In the genomic region with DNA sequence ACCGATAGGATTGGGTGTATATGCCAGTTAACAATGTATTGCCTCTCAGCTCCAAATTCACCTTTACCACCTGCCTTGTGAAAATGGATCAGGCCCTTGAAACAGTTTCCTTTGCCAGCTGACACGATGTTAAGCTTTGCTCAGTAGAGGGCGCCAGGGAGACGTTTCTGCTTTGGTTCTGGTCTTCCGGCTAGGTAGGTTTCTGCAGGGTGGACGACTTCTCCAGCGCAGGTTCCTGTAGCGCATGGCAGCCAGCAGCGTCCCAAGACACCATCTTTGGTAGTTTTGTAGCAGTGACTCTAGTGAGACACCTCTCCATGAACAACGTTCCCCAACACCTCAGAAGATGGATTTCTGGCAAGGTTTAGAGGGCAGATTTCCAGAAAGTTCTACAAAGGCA, we compare ENCODE assay signal across 9 cellular contexts. TPM values are rescaled to one million over a fixed set of nuclear protein-coding genes. Genes with fewer than 3 reads are reported as not detected.
DNase-seq lines count a peak whose midpoint lies in the region; ATAC-seq and TF ChIP-seq lines count a peak whose summit lies in the region.
"Had no signal": no experiment of that assay in that cellular context is flagged by ENCODE, and none has a peak within 500 bp of the region (broad histone marks: within the 10 kb centered on the region; RNA-seq: fewer than 3 reads in every experiment).

No MANE protein-coding gene starts in this region.

- peak; percentile 30 for TF ChIP-seq CTCF in cardiac muscle cell (IDR thresholded peaks at IDR 0.05; ENCODE audit: low read depth, low read length)
- TF ChIP-seq CTCF in MM.1S (IDR thresholded peaks at IDR 0.05; ENCODE audit: low read length): peak; percentile 29
- TF ChIP-seq CTCF in colonic mucosa (IDR thresholded peaks at IDR 0.05): no peak

- no peaks in the 10 kb centered on the region for H4K20me1 ChIP-seq in MM.1S (ENCODE audit: insufficient read depth, low read length)

- intact Hi-C loops in right cardiac atrium (cut with DNase I): no loop called here
- intact Hi-C loops in colonic mucosa (cut with DNase I): no loop called here

- DNase-seq in cardiac muscle cell (ENCODE audit: low read depth in 1 of 2, low spot score in 1 of 2) (no peak), right cardiac atrium (no peak), MM.1S (no peak), colonic mucosa (peak; percentile 25), GM03348 (ENCODE audit: low spot score) (no peak), NCI-H2081 (lab: John Stamatoyannopoulos, UW) (no peak)
- DNase-seq in stimulated activated naive CD8-positive, alpha-beta T cell treated with anti-CD3 and anti-CD28 coated beads, Interleukin-15, amount 100 ng/mL, for 72 hours: peak; percentile 13 to 26

- no peaks in the 10 kb centered on the region for H3K9me3 Mint-ChIP-seq in stimulated activated naive CD8-positive, alpha-beta T cell treated with anti-CD3 and anti-CD28 coated beads, Interleukin-15, amount 100 ng/mL, for 72 hours

- no peaks in the 10 kb centered on the region for H3F3A ChIP-seq in MM.1S (ENCODE audit: insufficient read depth, low read length)

- H3K9me3 ChIP-seq in cardiac muscle cell (ENCODE audit: low read depth) (no peaks in the 10 kb centered on the region), right cardiac atrium (ENCODE audit: control insufficient read depth, low read length) (no peaks in the 10 kb centered on the region), MM.1S (replicated peaks; ENCODE audit: insufficient read depth, low read length) (no peaks in the 10 kb centered on the region), colonic mucosa (no peaks in the 10 kb centered on the region)
- H3K9me3 ChIP-seq: SJCRH30 had no signal

- WGBS in right cardiac atrium: 67% methylated on average over 10 of the region's 10 CpGs

- H3K9me2 ChIP-seq in MM.1S (replicated peaks; ENCODE audit: insufficient read depth, low read length): no peaks in the 10 kb centered on the region

- H3K9ac ChIP-seq in MM.1S (ENCODE audit: low read length) (no peak overlapping the region), colonic mucosa (ENCODE audit: low read depth in 2 of 2, low read length in 2 of 2) (no peak overlapping the region)

- H2AFZ ChIP-seq in MM.1S (ENCODE audit: low read length): no peak overlapping the region

- H3K79me2 ChIP-seq in MM.1S (ENCODE audit: low read length): no peaks in the 10 kb centered on the region

- no peaks in the 10 kb centered on the region for H3K4me1 ChIP-seq in cardiac muscle cell (ENCODE audit: low read depth)
- H3K4me1 ChIP-seq in right cardiac atrium (ENCODE audit: control insufficient read depth, insufficient read depth, low read length): no peaks in the 10 kb centered on the region
- H3K4me1 ChIP-seq in MM.1S (ENCODE audit: low read length): no peaks in the 10 kb centered on the region
- H3K4me1 ChIP-seq in colonic mucosa: no peaks in the 10 kb centered on the region

- H3K4me1 Mint-ChIP-seq in stimulated activated naive CD8-positive, alpha-beta T cell treated with anti-CD3 and anti-CD28 coated beads, Interleukin-15, amount 100 ng/mL, for 72 hours: no peaks in the 10 kb centered on the region

- peaks cover 3% of the 10 kb centered on the region for H3K27me3 Mint-ChIP-seq in stimulated activated naive CD8-positive, alpha-beta T cell treated with anti-CD3 and anti-CD28 coated beads, Interleukin-15, amount 100 ng/mL, for 72 hours

- H3K27ac ChIP-seq in cardiac muscle cell (no peak overlapping the region), right cardiac atrium (ENCODE audit: low read length) (no peak overlapping the region), MM.1S (ENCODE audit: low read length) (no peak overlapping the region), colonic mucosa (no peak overlapping the region)
- H3K27ac ChIP-seq: SJCRH30 had no signal

- no peak overlapping the region for H3K4me2 ChIP-seq in MM.1S (ENCODE audit: low read depth, low read length)

- no peak overlapping the region for H3K4me3 ChIP-seq in cardiac muscle cell
- H3K4me3 ChIP-seq in right cardiac atrium (ENCODE audit: low read length): no peak overlapping the region
- H3K4me3 ChIP-seq in MM.1S (ENCODE audit: low read length): no peak overlapping the region
- no peak overlapping the region for H3K4me3 ChIP-seq in colonic mucosa
- H3K4me3 ChIP-seq: SJCRH30 had no signal

- H3K4me3 Mint-ChIP-seq in stimulated activated naive CD8-positive, alpha-beta T cell treated with anti-CD3 and anti-CD28 coated beads, Interleukin-15, amount 100 ng/mL, for 72 hours: no peak overlapping the region

- ATAC-seq in right cardiac atrium (no peak), GM19452 (IDR thresholded peaks at IDR 0.05; ENCODE audit: unreplicated experiment) (no peak)
- ATAC-seq in stimulated activated naive CD8-positive, alpha-beta T cell treated with anti-CD3 and anti-CD28 coated beads, Interleukin-15, amount 100 ng/mL, for 72 hours: no peak

- H3K36me3 ChIP-seq in cardiac muscle cell: no peaks in the 10 kb centered on the region
- H3K36me3 ChIP-seq in MM.1S (replicated peaks; ENCODE audit: insufficient read depth, low read length): no peaks in the 10 kb centered on the region
- no peaks in the 10 kb centered on the region for H3K36me3 ChIP-seq in colonic mucosa
- H3K36me3 ChIP-seq: SJCRH30 had no signal

- no peaks in the 10 kb centered on the region for H3K27me3 ChIP-seq in cardiac muscle cell
- no peaks in the 10 kb centered on the region for H3K27me3 ChIP-seq in right cardiac atrium (ENCODE audit: control insufficient read depth, insufficient read depth)
- no peaks in the 10 kb centered on the region for H3K27me3 ChIP-seq in MM.1S (replicated peaks; ENCODE audit: insufficient read depth, low read length)
- H3K27me3 ChIP-seq in colonic mucosa: no peaks in the 10 kb centered on the region
- H3K27me3 ChIP-seq: SJCRH30 had no signal

- H3K27ac Mint-ChIP-seq in stimulated activated naive CD8-positive, alpha-beta T cell treated with anti-CD3 and anti-CD28 coated beads, Interleukin-15, amount 100 ng/mL, for 72 hours: no peak overlapping the region

RNA-seq across cellular contexts. Expression of gene SYCE1L, which starts 24.0 kb away (rescaled TPM):
- total RNA-seq in cardiac muscle cell (0.99 and 3.2 TPM in 2 replicates), right cardiac atrium (1 to 10 TPM; 2.2 to 4.5 (median 3.4) TPM), colonic mucosa (1 to 10 TPM; 4.8 to 6.9 TPM)
- polyA plus RNA-seq in cardiac muscle cell (6.6 and 7.2 TPM in 2 replicates), right cardiac atrium (0.70 TPM)

RNA-seq across cellular contexts. Expression of gene MON1B, which starts 32.2 kb away (rescaled TPM):
- total RNA-seq in cardiac muscle cell (14.6 and 22.8 TPM in 2 replicates), right cardiac atrium (10 to 100 TPM; 20.2 to 25.2 (median 23.2) TPM), colonic mucosa (100 to 1,000 TPM in 1 of 2 donors, 10 to 100 TPM in 1; 69.6 to 103 TPM)
- polyA plus RNA-seq in cardiac muscle cell (21.0 and 32.2 TPM in 2 replicates), right cardiac atrium (9.1 TPM)

Comparison
In these comparisons a context has a peak if more than half of its experiments do, and no peak if none do; other contexts are left out.
1. DNase-seq: peak in colonic mucosa (single experiment) and stimulated activated naive CD8-positive, alpha-beta T cell treated with anti-CD3 and anti-CD28 coated beads, Interleukin-15, amount 100 ng/mL, for 72 hours (2 of 2); none in cardiac muscle cell (0 of 2), right cardiac atrium (0 of 3), MM.1S (single experiment), GM03348 (single experiment) and NCI-H2081 (0 of 2).